Comparison of ENCODE assay signal across 15 cellular contexts in genomic region chr1:223756806-223757700, GRCh38. TPM values are rescaled to one million over a fixed set of nuclear protein-coding genes. Genes with fewer than 3 reads are reported as not detected.
DNase-seq lines count a peak whose midpoint lies in the region; ATAC-seq, FAIRE-seq and TF ChIP-seq lines count a peak whose summit lies in the region.
"Had no signal": no experiment of that assay in that cellular context is flagged by ENCODE, and none has a peak within 500 bp of the region (broad histone marks: within the 10 kb centered on the region; RNA-seq: fewer than 3 reads in every experiment).

No MANE protein-coding gene starts in this region.

- H3K9me3 Mint-ChIP-seq in CD4-positive, CD25-positive, alpha-beta regulatory T cell, result peaks cover 0 to 2% (median 0%) of the 10 kb centered on the region in 7 donors
- H3K9me3 Mint-ChIP-seq in HFFc6, result no peaks in the 10 kb centered on the region
- no peaks in the 10 kb centered on the region for H3K9me3 Mint-ChIP-seq in astrocyte (ENCODE audit: unreplicated experiment)
- H3K9me3 Mint-ChIP-seq in neural progenitor cell, result no peaks in the 10 kb centered on the region
- H3K9me3 Mint-ChIP-seq in activated T-helper 17 cell treated with anti-CD3 and anti-CD28 coated beads, Interleukin-2, amount 50 U/mL, for 72 hours, result no peaks in the 10 kb centered on the region
- H3K9me3 Mint-ChIP-seq: CD4-positive, alpha-beta T cell had no signal

- H3K4me3 Mint-ChIP-seq in CD4-positive, CD25-positive, alpha-beta regulatory T cell, result no peak overlapping the region
- H3K4me3 Mint-ChIP-seq in HFFc6 (no peak overlapping the region; the same call in 1 of the 2 replicates), astrocyte (ENCODE audit: unreplicated experiment) (no peak overlapping the region), neural progenitor cell (peak overlapping the region; percentile 41)
- no peak overlapping the region for H3K4me3 Mint-ChIP-seq in activated T-helper 17 cell treated with anti-CD3 and anti-CD28 coated beads, Interleukin-2, amount 50 U/mL, for 72 hours
- H3K4me3 Mint-ChIP-seq: CD4-positive, alpha-beta T cell had no signal

- TF ChIP-seq CTCF in HFFc6 (IDR thresholded peaks at IDR 0.05) (no peak), astrocyte (IDR thresholded peaks at IDR 0.05; ENCODE audit: insufficient read depth, low read depth, low read length) (no peak), neural progenitor cell (IDR thresholded peaks at IDR 0.05) (no peak)

- H3K79me2 ChIP-seq in astrocyte (ENCODE audit: insufficient read depth, low read length) (peaks cover 11% of the 10 kb centered on the region), neural progenitor cell (ENCODE audit: low read depth) (no peaks in the 10 kb centered on the region)

- no peaks in the 10 kb centered on the region for H3K9me3 ChIP-seq in CD4-positive, CD25-positive, alpha-beta regulatory T cell (ENCODE audit: control insufficient read depth in 2 of 2, low read length in 2 of 2)
- H3K9me3 ChIP-seq in astrocyte (ENCODE audit: insufficient read depth, low read depth, low read length), result no peaks in the 10 kb centered on the region
- H3K9me3 ChIP-seq in neural progenitor cell (ENCODE audit: low read depth), result no peaks in the 10 kb centered on the region

- H2AFZ ChIP-seq in astrocyte (ENCODE audit: low read depth, low read length) (no peak overlapping the region), neural progenitor cell (replicated peaks) (no peak overlapping the region)

- H3K4me3 ChIP-seq in CD4-positive, CD25-positive, alpha-beta regulatory T cell (ENCODE audit: low read depth, low read length), result no peak overlapping the region
- H3K4me3 ChIP-seq in astrocyte (ENCODE audit: insufficient read depth, low read depth, low read length) (no peak overlapping the region), neural progenitor cell (no peak overlapping the region)

- H3K4me2 ChIP-seq in astrocyte (ENCODE audit: low read length) (no peak overlapping the region), neural progenitor cell (no peak overlapping the region)

- no peak for FAIRE-seq in astrocyte (lab: Jason Lieb, UNC)
- FAIRE-seq: HTR-8/SVneo, RCC 7860 had no signal

- H3K27me3 ChIP-seq in CD4-positive, CD25-positive, alpha-beta regulatory T cell (ENCODE audit: control insufficient read depth, insufficient read depth, low read length), result no peaks in the 10 kb centered on the region
- H3K27me3 ChIP-seq in astrocyte (ENCODE audit: insufficient read depth, low read length), result no peaks in the 10 kb centered on the region
- no peaks in the 10 kb centered on the region for H3K27me3 ChIP-seq in neural progenitor cell

- H3K9ac ChIP-seq in astrocyte (ENCODE audit: low read length), result no peak overlapping the region
- no peak overlapping the region for H3K9ac ChIP-seq in neural progenitor cell

- no peaks in the 10 kb centered on the region for H3K4me1 ChIP-seq in CD4-positive, CD25-positive, alpha-beta regulatory T cell (ENCODE audit: control insufficient read depth, insufficient read depth, low read length, poor library complexity, severe bottlenecking)
- H3K4me1 ChIP-seq in astrocyte (ENCODE audit: insufficient read depth, low read length) (peaks cover 4% of the 10 kb centered on the region), neural progenitor cell (no peaks in the 10 kb centered on the region)

- H3K27me3 Mint-ChIP-seq in CD4-positive, CD25-positive, alpha-beta regulatory T cell, result no peaks in the 10 kb centered on the region
- H3K27me3 Mint-ChIP-seq in HFFc6 (ENCODE audit: insufficient read depth) (peaks cover 6% of the 10 kb centered on the region), astrocyte (ENCODE audit: low read depth, unreplicated experiment) (no peaks in the 10 kb centered on the region), neural progenitor cell (ENCODE audit: insufficient read depth, low read depth) (peaks cover 6% of the 10 kb centered on the region)
- H3K27me3 Mint-ChIP-seq in activated T-helper 17 cell treated with anti-CD3 and anti-CD28 coated beads, Interleukin-2, amount 50 U/mL, for 72 hours, result no peaks in the 10 kb centered on the region
- H3K27me3 Mint-ChIP-seq: CD4-positive, alpha-beta T cell had no signal

- H3K36me3 ChIP-seq in CD4-positive, CD25-positive, alpha-beta regulatory T cell (ENCODE audit: control insufficient read depth, insufficient read depth, low read length), result peaks cover 94% of the 10 kb centered on the region
- H3K36me3 ChIP-seq in astrocyte (ENCODE audit: insufficient read depth, low read length) (peaks cover 92% of the 10 kb centered on the region), neural progenitor cell (no peaks in the 10 kb centered on the region)

- no peak overlapping the region for H3K27ac ChIP-seq in CD4-positive, CD25-positive, alpha-beta regulatory T cell (ENCODE audit: insufficient read depth, low read length, poor library complexity, severe bottlenecking)
- H3K27ac ChIP-seq in astrocyte (ENCODE audit: low read depth, low read length), result no peak overlapping the region
- no peak overlapping the region for H3K27ac ChIP-seq in neural progenitor cell

- H4K20me1 ChIP-seq in astrocyte (ENCODE audit: insufficient read depth, low read length) (peaks cover 27% of the 10 kb centered on the region), neural progenitor cell (ENCODE audit: low read depth) (no peaks in the 10 kb centered on the region)

- no peaks in the 10 kb centered on the region for H3F3A ChIP-seq in neural progenitor cell (ENCODE audit: low read depth)

- H3K4me1 Mint-ChIP-seq in CD4-positive, CD25-positive, alpha-beta regulatory T cell, result peaks cover 0 to 3% (median under 1%) of the 10 kb centered on the region in 4 donors
- H3K4me1 Mint-ChIP-seq in HFFc6 (ENCODE audit: low read depth) (0 out of 2 replicates have a peak, but pooled peaks cover 5% of the 10 kb centered on the region), astrocyte (ENCODE audit: low read depth, unreplicated experiment) (peaks cover 14% of the 10 kb centered on the region), neural progenitor cell (no peaks in the 10 kb centered on the region)
- no peaks in the 10 kb centered on the region for H3K4me1 Mint-ChIP-seq in activated T-helper 17 cell treated with anti-CD3 and anti-CD28 coated beads, Interleukin-2, amount 50 U/mL, for 72 hours

- peak overlapping the region in 2 of 3 donors; percentile 26 to 46 for H3K27ac Mint-ChIP-seq in CD4-positive, CD25-positive, alpha-beta regulatory T cell
- H3K27ac Mint-ChIP-seq in HFFc6, result peak overlapping the region; percentile 54
- peak overlapping the region; percentile 6 for H3K27ac Mint-ChIP-seq in astrocyte (ENCODE audit: unreplicated experiment)
- peak overlapping the region; percentile 25 for H3K27ac Mint-ChIP-seq in neural progenitor cell
- H3K27ac Mint-ChIP-seq in activated T-helper 17 cell treated with anti-CD3 and anti-CD28 coated beads, Interleukin-2, amount 50 U/mL, for 72 hours, result no peak overlapping the region
- H3K27ac Mint-ChIP-seq: CD4-positive, alpha-beta T cell had no signal

- H3K36me3 Mint-ChIP-seq in CD4-positive, CD25-positive, alpha-beta regulatory T cell, result peaks cover 45% of the 10 kb centered on the region
- H3K36me3 Mint-ChIP-seq in HFFc6 (ENCODE audit: low read depth) (peaks cover 53% of the 10 kb centered on the region), astrocyte (ENCODE audit: low read depth, unreplicated experiment) (peaks cover 31% of the 10 kb centered on the region), neural progenitor cell (peaks cover 20% of the 10 kb centered on the region)
- peaks cover 97% of the 10 kb centered on the region for H3K36me3 Mint-ChIP-seq in activated T-helper 17 cell treated with anti-CD3 and anti-CD28 coated beads, Interleukin-2, amount 50 U/mL, for 72 hours (ENCODE audit: low read depth)

- DNase-seq in CD4-positive, CD25-positive, alpha-beta regulatory T cell, result no peak
- no peak for DNase-seq in HFFc6
- DNase-seq in astrocyte (ENCODE audit: low read depth), result no peak
- no peak for DNase-seq in neural progenitor cell (ENCODE audit: low spot score)
- no peak for DNase-seq in stimulated activated CD4-positive, alpha-beta T cell treated with anti-CD3 and anti-CD28 coated beads, Interleukin-4, amount 100 ng/mL, for 24 hours
- no peak for DNase-seq in germinal center (ENCODE audit: low spot score)
- no peak for DNase-seq in NCI-H2029 treated with DMSO at 0.1 percent for 48 hours (lab: John Stamatoyannopoulos, UW)
- DNase-seq: CD4-positive, alpha-beta T cell; GF-D8; GOT3; NCI-H146; NCI-H2107 had no signal

- no peak for ATAC-seq in CD4-positive, CD25-positive, alpha-beta regulatory T cell (ENCODE audit: low read depth in 2 of 2)
- no peak for ATAC-seq in activated T-helper 17 cell treated with anti-CD3 and anti-CD28 coated beads, Interleukin-2, amount 50 U/mL, for 72 hours (replicated peaks)

RNA-seq across cellular contexts. Expression of gene CAPN2, which starts 44.7 kb away (rescaled TPM):
- 278 TPM for total RNA-seq in CD4-positive, CD25-positive, alpha-beta regulatory T cell
- 100 to 1,000 TPM; 132 to 191 (median 150) TPM for polyA plus RNA-seq in CD4-positive, CD25-positive, alpha-beta regulatory T cell
- total RNA-seq in HFFc6 (2021; fragmentation: NEBNext Ultra II Directional; extraction: Animal tissue kit (Norgen Biotek cat#: 25700)), result 100 to 1,000 TPM; 380 to 424 (median 413) TPM
- 340 and 391 TPM in 2 replicates for total RNA-seq in astrocyte
- total RNA-seq in neural progenitor cell (ENCODE audit: low replicate concordance), result 61.7 and 64.2 TPM in 2 replicates
- total RNA-seq in activated T-helper 17 cell treated with anti-CD3 and anti-CD28 coated beads, Interleukin-2, amount 50 U/mL, for 72 hours, result 10 to 100 TPM; 42.8 to 73.0 TPM
